20 cellular contexts compared by ENCODE assay signal in the genomic region with DNA sequence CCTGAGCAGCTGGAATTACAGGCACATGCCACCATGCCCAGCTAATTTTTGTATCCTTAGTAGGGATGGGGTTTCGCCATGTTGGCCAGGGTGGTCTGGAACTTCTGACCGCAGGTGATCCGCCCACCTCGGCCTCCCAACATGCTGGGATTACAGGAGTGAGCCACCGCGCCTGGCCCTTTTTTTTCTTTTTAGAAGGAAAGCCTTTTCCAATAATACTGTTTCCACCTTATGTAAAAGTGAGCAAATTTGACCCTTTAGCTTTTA. TPM values are rescaled to one million over a fixed set of nuclear protein-coding genes. Genes with fewer than 3 reads are reported as not detected.
DNase-seq lines count a peak whose midpoint lies in the region; ATAC-seq, FAIRE-seq and TF ChIP-seq lines count a peak whose summit lies in the region.
"Had no signal": no experiment of that assay in that cellular context is flagged by ENCODE, and none has a peak within 500 bp of the region (broad histone marks: within the 10 kb centered on the region; RNA-seq: fewer than 3 reads in every experiment).

No MANE protein-coding gene starts in this region.

- H3K4me2 ChIP-seq in mammary epithelial cell (ENCODE audit: insufficient read depth, low read depth, low read length): no peak overlapping the region

- no peaks in the 10 kb centered on the region for H3K79me2 ChIP-seq in mammary epithelial cell (ENCODE audit: insufficient read depth, low read length)

- peaks cover 43% of the 10 kb centered on the region for H3K4me1 ChIP-seq in mammary epithelial cell (ENCODE audit: insufficient read depth, low read length)
- H3K4me1 ChIP-seq in adipocyte (ENCODE audit: control insufficient read depth, insufficient read depth, low read length): peaks cover 44% of the 10 kb centered on the region
- no peaks in the 10 kb centered on the region for H3K4me1 ChIP-seq in lower lobe of right lung
- H3K4me1 ChIP-seq in small intestine (ENCODE audit: control insufficient read depth in 2 of 2, insufficient read depth in 1 of 2, low read depth in 1 of 2, low read length in 1 of 2): no peaks in the 10 kb centered on the region
- H3K4me1 ChIP-seq: psoas muscle had no signal

- H3K4me1 Mint-ChIP-seq in MCF 10A (ENCODE audit: insufficient read depth, unreplicated experiment): peaks cover 25% of the 10 kb centered on the region
- H3K4me1 Mint-ChIP-seq in stimulated activated effector memory CD8-positive, alpha-beta T cell treated with anti-CD3 and anti-CD28 coated beads, Interleukin-12 subunit alpha, Interleukin-12 subunit beta, amount 100 ng/mL, for 72 hours: peaks cover 31% of the 10 kb centered on the region

- 94% methylated on average over 5 of the region's 6 CpGs for WGBS in mammary epithelial cell (ENCODE audit: low coverage, missing lambda C conversion rate)
- WGBS in small intestine, 3 donors: 95 to 96% (median 95%) methylated on average over 6 of the region's 6 CpGs

- FAIRE-seq in small intestine (lab: Jason Lieb, UNC): no peak
- FAIRE-seq: GM12891, K562 had no signal

- in situ Hi-C loops in mammary epithelial cell (cut with MboI; ENCODE audit: low sequenced_read_pairs in 2 of 2): no loop called here

- no peaks in the 10 kb centered on the region for H4K20me1 ChIP-seq in mammary epithelial cell (ENCODE audit: insufficient read depth, low read length)

- dilution Hi-C loops in mammary epithelial cell (cut with HindIII; ENCODE audit: low sequenced_read_pairs): no loop called here

- no peaks in the 10 kb centered on the region for H3K27me3 Mint-ChIP-seq in MCF 10A (ENCODE audit: insufficient read depth, unreplicated experiment)
- H3K27me3 Mint-ChIP-seq: brain, T-cell had no signal

- H3K4me3 ChIP-seq in mammary epithelial cell (replicated peaks in 1 of 3; ENCODE audit: insufficient read depth in 1 of 3, low read depth in 2 of 3, low read length in 3 of 3) (no peak overlapping the region), adipocyte (ENCODE audit: low read length) (peak overlapping the region; percentile 15), lower lobe of right lung (no peak overlapping the region), small intestine (ENCODE audit: low read depth in 1 of 2, low read length in 2 of 2) (no peak overlapping the region)
- H3K4me3 ChIP-seq: K562, Peyer's patch, psoas muscle had no signal

- no peak for ATAC-seq in lower lobe of right lung
- no peak for ATAC-seq in stimulated activated effector memory CD8-positive, alpha-beta T cell treated with anti-CD3 and anti-CD28 coated beads, Interleukin-12 subunit alpha, Interleukin-12 subunit beta, amount 100 ng/mL, for 72 hours
- ATAC-seq: K562, psoas muscle, T-cell had no signal

- H3K9ac ChIP-seq in mammary epithelial cell (ENCODE audit: insufficient read depth, low read length) (no peak overlapping the region), adipocyte (ENCODE audit: low read length) (peak overlapping the region; percentile 67)

- no peaks in the 10 kb centered on the region for H3K36me3 Mint-ChIP-seq in MCF 10A (ENCODE audit: insufficient read depth, unreplicated experiment)
- H3K36me3 Mint-ChIP-seq in stimulated activated effector memory CD8-positive, alpha-beta T cell treated with anti-CD3 and anti-CD28 coated beads, Interleukin-12 subunit alpha, Interleukin-12 subunit beta, amount 100 ng/mL, for 72 hours: peaks cover 68% of the 10 kb centered on the region

- CTCF ChIA-PET in MCF 10A (lab: Yijun Ruan, JAX): interaction anchor here (0.6 to 1.0 kb wide), 4 partner anchors 9 to 265 kb away, joined by 3 to 4 read pairs (median 3); no protein-coding TSS in a partner anchor
- CTCF ChIA-PET in mammary epithelial cell (lab: Charles Lee; ENCODE audit: low non-redundant PET): no interaction called here

- H3K27ac ChIP-seq in mammary epithelial cell (ENCODE audit: insufficient read depth, low read depth, low read length): no peak overlapping the region
- H3K27ac ChIP-seq in lower lobe of right lung: peak overlapping the region; percentile 5
- peak overlapping the region in 1 of 2 donors; percentile 48 for H3K27ac ChIP-seq in small intestine (ENCODE audit: low read depth in 1 of 2, low read length in 1 of 2)
- H3K27ac ChIP-seq: psoas muscle had no signal

- H3K9me3 Mint-ChIP-seq in MCF 10A (ENCODE audit: unreplicated experiment): no peaks in the 10 kb centered on the region
- no peaks in the 10 kb centered on the region for H3K9me3 Mint-ChIP-seq in stimulated activated effector memory CD8-positive, alpha-beta T cell treated with anti-CD3 and anti-CD28 coated beads, Interleukin-12 subunit alpha, Interleukin-12 subunit beta, amount 100 ng/mL, for 72 hours
- H3K9me3 Mint-ChIP-seq: brain, T-cell had no signal

- H3K9me3 ChIP-seq in mammary epithelial cell (replicated peaks; ENCODE audit: insufficient read depth, low read length): no peaks in the 10 kb centered on the region
- H3K9me3 ChIP-seq in adipocyte (ENCODE audit: control insufficient read depth, low read length): no peaks in the 10 kb centered on the region
- no peaks in the 10 kb centered on the region for H3K9me3 ChIP-seq in lower lobe of right lung
- H3K9me3 ChIP-seq in small intestine (ENCODE audit: control insufficient read depth, low read depth): no peaks in the 10 kb centered on the region
- H3K9me3 ChIP-seq: Caco-2, Peyer's patch, psoas muscle had no signal

- H3K27ac Mint-ChIP-seq in MCF 10A (ENCODE audit: low read depth, unreplicated experiment): peak overlapping the region; percentile 81
- peak overlapping the region; percentile 82 for H3K27ac Mint-ChIP-seq in stimulated activated effector memory CD8-positive, alpha-beta T cell treated with anti-CD3 and anti-CD28 coated beads, Interleukin-12 subunit alpha, Interleukin-12 subunit beta, amount 100 ng/mL, for 72 hours
- H3K27ac Mint-ChIP-seq: T-cell had no signal

- no TSS peak for BruUV-seq in MCF 10A (replicated peaks; lab: Mats Ljungman, UMichigan)
- no TSS peak for BruUV-seq in mammary epithelial cell (replicated peaks; lab: Mats Ljungman, UMichigan)

- no peak for TF ChIP-seq CTCF in MCF 10A (IDR thresholded peaks at IDR 0.05; ENCODE audit: unreplicated experiment)
- no peak for TF ChIP-seq CTCF in mammary epithelial cell (conservative IDR thresholded peaks at IDR 0.05 in 1 of 2, IDR thresholded peaks at IDR 0.05 in 1 of 2; ENCODE audit: extremely low read depth in 1 of 2, insufficient read depth in 1 of 2, low read depth in 1 of 2, low read length in 2 of 2)
- no peak for TF ChIP-seq CTCF in lower lobe of right lung (IDR thresholded peaks at IDR 0.05)

- intact Hi-C loops in MCF 10A (cut with micrococcal nuclease) (no loop called here), mammary epithelial cell (cut with micrococcal nuclease) (no loop called here), lower lobe of right lung (cut with DNase I) (no loop called here)

- H3K27me3 ChIP-seq in mammary epithelial cell (ENCODE audit: insufficient read depth, low read length) (no peaks in the 10 kb centered on the region), adipocyte (replicated peaks; ENCODE audit: control insufficient read depth, insufficient read depth, low read length) (no peaks in the 10 kb centered on the region), lower lobe of right lung (ENCODE audit: low read depth) (no peaks in the 10 kb centered on the region), small intestine (ENCODE audit: control insufficient read depth in 2 of 2, insufficient read depth in 2 of 2, low read length in 2 of 2) (no peaks in the 10 kb centered on the region)
- H3K27me3 ChIP-seq: Peyer's patch had no signal

- H2AFZ ChIP-seq in mammary epithelial cell (ENCODE audit: low read depth, low read length): no peak overlapping the region

- DNase-seq in MCF 10A (ENCODE audit: unreplicated experiment) (no peak), mammary epithelial cell (no peak), adipocyte (ENCODE audit: low read depth) (no peak), lower lobe of right lung (no peak), small intestine (no peak), KG1 (lab: John Stamatoyannopoulos, UW) (no peak)
- no peak for DNase-seq in stimulated activated effector memory CD8-positive, alpha-beta T cell treated with anti-CD3 and anti-CD28 coated beads, Interleukin-12 subunit alpha, Interleukin-12 subunit beta, amount 100 ng/mL, for 72 hours (ENCODE audit: low spot score in 2 of 2)
- no peak for DNase-seq in activated naive CD4-positive, alpha-beta T cell treated with anti-CD3 and anti-CD28 coated beads, Interleukin-2, amount 50 U/mL, for 16 hours
- DNase-seq: activated naive CD4-positive, alpha-beta T cell; Caco-2; GDM1; left cardiac atrium; NCI-H1092 treated with DMSO at 0.1 percent for 48 hours; NCI-H2171; Peyer's patch; psoas muscle; T-cell had no signal

- H3K4me3 Mint-ChIP-seq in MCF 10A (ENCODE audit: unreplicated experiment): no peak overlapping the region
- peak overlapping the region; percentile 54 for H3K4me3 Mint-ChIP-seq in stimulated activated effector memory CD8-positive, alpha-beta T cell treated with anti-CD3 and anti-CD28 coated beads, Interleukin-12 subunit alpha, Interleukin-12 subunit beta, amount 100 ng/mL, for 72 hours
- H3K4me3 Mint-ChIP-seq: brain, T-cell had no signal

- POLR2A ChIA-PET in MCF 10A (lab: Yijun Ruan, JAX): interaction anchor here (3.1 kb wide), 1 partner anchor 9 kb away, joined by 11 read pairs; no protein-coding TSS in a partner anchor

- no peaks in the 10 kb centered on the region for H3K36me3 ChIP-seq in mammary epithelial cell (ENCODE audit: insufficient read depth, low read length)
- no peaks in the 10 kb centered on the region for H3K36me3 ChIP-seq in adipocyte (ENCODE audit: control insufficient read depth, insufficient read depth, low read length, severe bottlenecking)
- H3K36me3 ChIP-seq in lower lobe of right lung: peaks cover 8% of the 10 kb centered on the region
- H3K36me3 ChIP-seq in small intestine (ENCODE audit: control insufficient read depth in 2 of 2, insufficient read depth in 2 of 2, low read length in 2 of 2): peaks cover 5 to 10% of the 10 kb centered on the region in 2 donors

RNA-seq across cellular contexts. Expression of gene F2R, which starts 23.7 kb away (rescaled TPM):
- total RNA-seq in MCF 10A (2022) (17.3 and 17.6 TPM in 2 replicates), mammary epithelial cell (10 to 100 TPM; 30.7 to 81.4 TPM), lower lobe of right lung (18.6 TPM)
- polyA plus RNA-seq in mammary epithelial cell (46.2 TPM), small intestine (1 to 10 TPM in 2 of 3 donors, under 1 TPM in 1; 0.45 to 9.8 (median 2.4) TPM)
- 47.2 TPM for polyA minus RNA-seq in mammary epithelial cell
